In the genomic region with DNA sequence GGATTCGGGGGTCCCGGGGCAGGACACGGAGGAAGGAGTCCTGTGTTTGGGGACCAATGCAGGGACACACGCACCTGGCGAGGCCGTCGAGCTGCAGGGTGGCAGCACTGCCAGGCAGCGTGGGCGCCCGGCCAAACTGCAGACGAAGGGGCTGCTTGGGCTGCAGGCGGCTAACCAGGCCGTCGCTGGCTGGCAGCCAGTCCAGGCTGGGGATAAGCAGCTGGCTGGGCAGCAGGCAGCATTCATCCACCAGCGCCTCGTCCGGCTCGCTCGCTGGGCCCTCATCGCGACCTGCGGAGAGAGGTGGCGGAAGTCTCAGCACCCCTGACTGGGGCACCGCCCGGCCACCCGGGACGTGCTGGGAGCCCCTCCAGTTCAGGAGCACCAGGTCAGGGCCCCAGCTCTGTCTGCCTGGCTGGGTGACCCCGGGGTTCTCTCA, we compare ENCODE assay signal across 1 cellular context.
A peak's percentile ranks its signal among the peaks of the same experiment; 100 is the strongest.
TF ChIP-seq lines count a peak whose summit lies in the region.

No MANE protein-coding gene starts in this region.

TF ChIP-seq in HepG2, 621 proteins besides CTCF, POLR2A, EP300 and RAD21:
- TF ChIP-seq ZNF143 (CRISPR knock-in tag; IDR thresholded peaks at IDR 0.05), result no peak
- TF ChIP-seq MYNN (CRISPR knock-in tag; IDR thresholded peaks at IDR 0.05; ENCODE audit: low read depth), result 0 out of 2 replicates have a peak, but pooled peaks have one; percentile 15
- no peak for TF ChIP-seq ZNF383 (CRISPR knock-in tag; IDR thresholded peaks at IDR 0.05; ENCODE audit: borderline replicate concordance)
